Comparison of ENCODE assay signal across 8 cellular contexts in genomic region chr15:84749111-84749991, GRCh38. TPM values are rescaled to one million over a fixed set of nuclear protein-coding genes. Genes with fewer than 3 reads are reported as not detected.
DNase-seq lines count a peak whose midpoint lies in the region; ATAC-seq and TF ChIP-seq lines count a peak whose summit lies in the region.

No MANE protein-coding gene starts in this region.

- no peaks in the 10 kb centered on the region for H3K27me3 Mint-ChIP-seq in stimulated activated naive CD8-positive, alpha-beta T cell treated with anti-CD3 and anti-CD28 coated beads, Interleukin-15, amount 100 ng/mL, for 72 hours

- ATAC-seq in stimulated activated naive CD8-positive, alpha-beta T cell treated with anti-CD3 and anti-CD28 coated beads, Interleukin-15, amount 100 ng/mL, for 72 hours = peak; percentile 73

- H3K79me2 ChIP-seq in KMS-11 (ENCODE audit: insufficient read depth, low read depth) = peaks cover 82% of the 10 kb centered on the region

- TF ChIP-seq CTCF in KMS-11 (conservative IDR thresholded peaks at IDR 0.05; ENCODE audit: low read depth, low read length) (no peak), VCaP (conservative IDR thresholded peaks at IDR 0.05) (no peak), liver (IDR thresholded peaks at IDR 0.05; ENCODE audit: low read depth, low read length, missing input control) (no peak)

- peak overlapping the region; percentile 8; the same call in 1 of the 2 replicates for H2AFZ ChIP-seq in KMS-11 (ENCODE audit: low read depth)

- peak overlapping the region; percentile 58 for H3K27ac ChIP-seq in KMS-11
- H3K27ac ChIP-seq in VCaP = peak overlapping the region; percentile 98
- H3K27ac ChIP-seq in liver (ENCODE audit: low read depth in 1 of 2, low read length in 2 of 2) = peak overlapping the region; percentile 98 to 99

- H3K27me3 ChIP-seq in KMS-11 (ENCODE audit: insufficient read depth, low read depth) (no peaks in the 10 kb centered on the region), liver (ENCODE audit: control insufficient read depth in 4 of 4, insufficient read depth in 4 of 4, low read length in 3 of 4) (no peaks in the 10 kb centered on the region)

- peaks cover 43% of the 10 kb centered on the region for H3K4me1 ChIP-seq in KMS-11 (ENCODE audit: low read depth, poor library complexity, severe bottlenecking)
- peaks cover 16 to 60% (median 41%) of the 10 kb centered on the region in 4 donors for H3K4me1 ChIP-seq in liver (ENCODE audit: control insufficient read depth in 4 of 4, insufficient read depth in 4 of 4, low read length in 3 of 4)

- H3K9ac ChIP-seq in KMS-11 = peak overlapping the region; percentile 63; the same call in 1 of the 2 replicates
- H3K9ac ChIP-seq in liver (ENCODE audit: low read depth in 1 of 2, low read length in 2 of 2) = peak overlapping the region; percentile 91 to 93

- TF ChIP-seq RAD21 in liver (IDR thresholded peaks at IDR 0.05) = no peak

- 0 out of 2 replicates have a peak, but pooled peaks cover 10% of the 10 kb centered on the region for H4K20me1 ChIP-seq in KMS-11 (ENCODE audit: insufficient read depth)

- WGBS in liver = under 1% methylated on average over 15 of the region's 15 CpGs

- H3K4me2 ChIP-seq in KMS-11 = peak overlapping the region; percentile 96

- H3K9me3 Mint-ChIP-seq in stimulated activated naive CD8-positive, alpha-beta T cell treated with anti-CD3 and anti-CD28 coated beads, Interleukin-15, amount 100 ng/mL, for 72 hours = peaks cover 0 to 4% of the 10 kb centered on the region in 2 donors

- peak; percentile 30 to 58 for DNase-seq in NCI-H524 (lab: John Stamatoyannopoulos, UW)
- DNase-seq in NCI-H524 treated with DMSO at 0.1 percent for 48 hours (lab: John Stamatoyannopoulos, UW) = no peak
- DNase-seq in cerebellum (ENCODE audit: low spot score) = peak; percentile 57
- peak; percentile 57 to 82 for DNase-seq in stimulated activated naive CD8-positive, alpha-beta T cell treated with anti-CD3 and anti-CD28 coated beads, Interleukin-15, amount 100 ng/mL, for 72 hours
- no peak for DNase-seq in NCI-H2029 (lab: John Stamatoyannopoulos, UW)

- H3K36me3 ChIP-seq in KMS-11 (ENCODE audit: insufficient read depth) (no peaks in the 10 kb centered on the region), liver (ENCODE audit: control insufficient read depth in 4 of 4, insufficient read depth in 3 of 4, low read depth in 1 of 4, low read length in 3 of 4) (no peaks in the 10 kb centered on the region)

- H3K27ac Mint-ChIP-seq in stimulated activated naive CD8-positive, alpha-beta T cell treated with anti-CD3 and anti-CD28 coated beads, Interleukin-15, amount 100 ng/mL, for 72 hours = peak overlapping the region; percentile 97 to 98

- peaks cover 72% of the 10 kb centered on the region for H3K4me1 Mint-ChIP-seq in stimulated activated naive CD8-positive, alpha-beta T cell treated with anti-CD3 and anti-CD28 coated beads, Interleukin-15, amount 100 ng/mL, for 72 hours

- no peak overlapping the region for H3K4me3 ChIP-seq in KMS-11 (IDR thresholded peaks at IDR 0.05; ENCODE audit: insufficient read depth, low read depth, low read length)
- peak overlapping the region; percentile 75 to 94 (median 88) for H3K4me3 ChIP-seq in liver (ENCODE audit: low read depth in 1 of 3, low read length in 3 of 3)

- H3K9me3 ChIP-seq in liver (ENCODE audit: control insufficient read depth in 4 of 4, low read length in 3 of 4) = no peaks in the 10 kb centered on the region

- peak overlapping the region; percentile 96 to 98 for H3K4me3 Mint-ChIP-seq in stimulated activated naive CD8-positive, alpha-beta T cell treated with anti-CD3 and anti-CD28 coated beads, Interleukin-15, amount 100 ng/mL, for 72 hours

TF ChIP-seq in liver, 16 proteins besides CTCF, POLR2A, EP300 and RAD21:
- peak; percentile 64 to 73 for TF ChIP-seq RXRA (IDR thresholded peaks at IDR 0.05)
- peak; percentile 14 for TF ChIP-seq NR2F2 (IDR thresholded peaks at IDR 0.05)
- TF ChIP-seq SP1 (IDR thresholded peaks at IDR 0.05) = peak; percentile 12
- TF ChIP-seq, protein P1, sequence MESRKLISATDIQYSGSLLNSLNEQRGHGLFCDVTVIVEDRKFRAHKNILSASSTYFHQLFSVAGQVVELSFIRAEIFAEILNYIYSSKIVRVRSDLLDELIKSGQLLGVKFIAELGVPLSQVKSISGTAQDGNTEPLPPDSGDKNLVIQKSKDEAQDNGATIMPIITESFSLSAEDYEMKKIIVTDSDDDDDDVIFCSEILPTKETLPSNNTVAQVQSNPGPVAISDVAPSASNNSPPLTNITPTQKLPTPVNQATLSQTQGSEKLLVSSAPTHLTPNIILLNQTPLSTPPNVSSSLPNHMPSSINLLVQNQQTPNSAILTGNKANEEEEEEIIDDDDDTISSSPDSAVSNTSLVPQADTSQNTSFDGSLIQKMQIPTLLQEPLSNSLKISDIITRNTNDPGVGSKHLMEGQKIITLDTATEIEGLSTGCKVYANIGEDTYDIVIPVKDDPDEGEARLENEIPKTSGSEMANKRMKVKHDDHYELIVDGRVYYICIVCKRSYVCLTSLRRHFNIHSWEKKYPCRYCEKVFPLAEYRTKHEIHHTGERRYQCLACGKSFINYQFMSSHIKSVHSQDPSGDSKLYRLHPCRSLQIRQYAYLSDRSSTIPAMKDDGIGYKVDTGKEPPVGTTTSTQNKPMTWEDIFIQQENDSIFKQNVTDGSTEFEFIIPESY (IDR thresholded peaks at IDR 0.05) = no peak
- no peak for TF ChIP-seq HNF4G (IDR thresholded peaks at IDR 0.05)
- TF ChIP-seq REST (IDR thresholded peaks at IDR 0.05) = peak; percentile 80
- TF ChIP-seq HNF4A (conservative IDR thresholded peaks at IDR 0.05) = peak; percentile 36 to 49

RNA-seq across cellular contexts. Expression of gene ZNF592, which starts 1.0 kb away (rescaled TPM):
- total RNA-seq in cerebellum (9.3 TPM), liver (10 to 100 TPM in 1 of 2 donors, 1 to 10 TPM in 1; 8.5 to 10.6 TPM)
- polyA plus RNA-seq in liver = 1 to 10 TPM; 4.4 to 6.6 TPM

RNA-seq across cellular contexts. Expression of gene SEC11A, which starts 33.4 kb away (rescaled TPM):
- total RNA-seq in cerebellum (66.4 TPM), liver (10 to 100 TPM; 72.9 to 90.2 TPM)
- 10 to 100 TPM; 56.7 to 69.8 TPM for polyA plus RNA-seq in liver

Comparison
In these comparisons a context has a peak if more than half of its experiments do, and no peak if none do; other contexts are left out.
1. DNase-seq: peak in NCI-H524 (2 of 2), cerebellum (single experiment) and stimulated activated naive CD8-positive, alpha-beta T cell treated with anti-CD3 and anti-CD28 coated beads, Interleukin-15, amount 100 ng/mL, for 72 hours (2 of 2); none in NCI-H524 treated with DMSO at 0.1 percent for 48 hours (single experiment) and NCI-H2029 (single experiment).
2. Peak in every context shown above with its lines, with median percentiles within 50 percentile points of each other: H3K27ac ChIP-seq.